ENCODE assay signal across 8 cellular contexts in genomic region chr12:50110127-50110761, GRCh38. TPM values are rescaled to one million over a fixed set of nuclear protein-coding genes. Genes with fewer than 3 reads are reported as not detected.
A peak's percentile ranks its signal among the peaks of the same experiment; 100 is the strongest.
DNase-seq lines count a peak whose midpoint lies in the region; ATAC-seq and TF ChIP-seq lines count a peak whose summit lies in the region.

No MANE protein-coding gene starts in this region.

- no peak for TF ChIP-seq POLR2A in suprapubic skin (IDR thresholded peaks at IDR 0.05)

- no peaks in the 10 kb centered on the region for H3K36me3 ChIP-seq in suprapubic skin

- peak; percentile 53 for DNase-seq in stimulated activated naive CD8-positive, alpha-beta T cell treated with anti-CD3 and anti-CD28 coated beads, Interleukin-15, Interleukin-2, amounts not matched to agents 100 U/mL and 50 U/mL, for 24 hours
- no peak for DNase-seq in stimulated activated naive CD8-positive, alpha-beta T cell treated with anti-CD3 and anti-CD28 coated beads, Interleukin-15, amount 100 ng/mL, for 72 hours
- DNase-seq in T-helper 2 cell treated with Interferon-gamma antibody and Interleukin-4, amounts not matched to agents 5 μg/mL and 100 μg/mL, for 36 hours (ENCODE audit: low spot score) = no peak
- peak; percentile 57 to 72 (median 69) for DNase-seq in right cardiac atrium
- no peak for DNase-seq in suprapubic skin (ENCODE audit: low spot score in 2 of 2)
- DNase-seq in kidney glomerular epithelial cell (lab: John Stamatoyannopoulos, UW) = no peak
- DNase-seq in AG08395 (ENCODE audit: low spot score) = no peak
- no peak for DNase-seq in GM19240 (ENCODE audit: insufficient read length, low spot score)

- H3K4me3 Mint-ChIP-seq in stimulated activated naive CD8-positive, alpha-beta T cell treated with anti-CD3 and anti-CD28 coated beads, Interleukin-15, amount 100 ng/mL, for 72 hours = peak overlapping the region in 1 of 2 donors; percentile 70
- H3K4me3 Mint-ChIP-seq in T-helper 2 cell treated with Interferon-gamma antibody and Interleukin-4, amounts not matched to agents 5 μg/mL and 100 μg/mL, for 36 hours = peak overlapping the region; percentile 26

- H3K27me3 Mint-ChIP-seq in stimulated activated naive CD8-positive, alpha-beta T cell treated with anti-CD3 and anti-CD28 coated beads, Interleukin-15, amount 100 ng/mL, for 72 hours = no peaks in the 10 kb centered on the region
- no peaks in the 10 kb centered on the region for H3K27me3 Mint-ChIP-seq in T-helper 2 cell treated with Interferon-gamma antibody and Interleukin-4, amounts not matched to agents 5 μg/mL and 100 μg/mL, for 36 hours (ENCODE audit: low read depth)

- no peak overlapping the region for H3K4me3 ChIP-seq in right cardiac atrium (ENCODE audit: low read length)
- no peak overlapping the region for H3K4me3 ChIP-seq in suprapubic skin

- H3K27ac Mint-ChIP-seq in stimulated activated naive CD8-positive, alpha-beta T cell treated with anti-CD3 and anti-CD28 coated beads, Interleukin-15, amount 100 ng/mL, for 72 hours = peak overlapping the region in 1 of 2 donors; percentile 75
- H3K27ac Mint-ChIP-seq in T-helper 2 cell treated with Interferon-gamma antibody and Interleukin-4, amounts not matched to agents 5 μg/mL and 100 μg/mL, for 36 hours = peak overlapping the region; percentile 73

- H3K4me1 ChIP-seq in right cardiac atrium (ENCODE audit: control insufficient read depth, insufficient read depth, low read length) (peaks cover 3% of the 10 kb centered on the region), suprapubic skin (peaks cover 42% of the 10 kb centered on the region)

- TF ChIP-seq EP300 in suprapubic skin (IDR thresholded peaks at IDR 0.05) = no peak

- intact Hi-C loops in right cardiac atrium (cut with DNase I) = loop anchor here in 1 of 4 donors (10.0 kb wide), 1 partner anchor 55 kb away; the partner anchor contains the start of gene CERS5

- H3K9me3 ChIP-seq in right cardiac atrium (ENCODE audit: control insufficient read depth, low read length) (no peaks in the 10 kb centered on the region), suprapubic skin (no peaks in the 10 kb centered on the region)

- ATAC-seq in stimulated activated naive CD8-positive, alpha-beta T cell treated with anti-CD3 and anti-CD28 coated beads, Interleukin-15, Interleukin-2, amounts not matched to agents 100 U/mL and 50 U/mL, for 24 hours = peak; percentile 1
- ATAC-seq in stimulated activated naive CD8-positive, alpha-beta T cell treated with anti-CD3 and anti-CD28 coated beads, Interleukin-15, amount 100 ng/mL, for 72 hours = no peak
- peak; percentile 0 to 1 for ATAC-seq in right cardiac atrium

- peaks cover 44% of the 10 kb centered on the region for H3K4me1 Mint-ChIP-seq in stimulated activated naive CD8-positive, alpha-beta T cell treated with anti-CD3 and anti-CD28 coated beads, Interleukin-15, amount 100 ng/mL, for 72 hours
- H3K4me1 Mint-ChIP-seq in T-helper 2 cell treated with Interferon-gamma antibody and Interleukin-4, amounts not matched to agents 5 μg/mL and 100 μg/mL, for 36 hours (ENCODE audit: low read depth) = peaks cover 9% of the 10 kb centered on the region

- TF ChIP-seq CTCF in suprapubic skin (IDR thresholded peaks at IDR 0.05) = no peak

- no peaks in the 10 kb centered on the region for H3K9me3 Mint-ChIP-seq in stimulated activated naive CD8-positive, alpha-beta T cell treated with anti-CD3 and anti-CD28 coated beads, Interleukin-15, amount 100 ng/mL, for 72 hours
- no peaks in the 10 kb centered on the region for H3K9me3 Mint-ChIP-seq in T-helper 2 cell treated with Interferon-gamma antibody and Interleukin-4, amounts not matched to agents 5 μg/mL and 100 μg/mL, for 36 hours

- H3K27ac ChIP-seq in right cardiac atrium (ENCODE audit: low read length) = peak overlapping the region; percentile 94
- H3K27ac ChIP-seq in suprapubic skin = peak overlapping the region; percentile 80

- 40% methylated on average over 8 of the region's 8 CpGs for WGBS in right cardiac atrium
- WGBS in suprapubic skin = 34% methylated on average over 8 of the region's 8 CpGs

- no peaks in the 10 kb centered on the region for H3K27me3 ChIP-seq in right cardiac atrium (ENCODE audit: control insufficient read depth, insufficient read depth)
- no peaks in the 10 kb centered on the region for H3K27me3 ChIP-seq in suprapubic skin

- H3K36me3 Mint-ChIP-seq in T-helper 2 cell treated with Interferon-gamma antibody and Interleukin-4, amounts not matched to agents 5 μg/mL and 100 μg/mL, for 36 hours (ENCODE audit: low read depth) = peaks cover 12% of the 10 kb centered on the region

RNA-seq across cellular contexts. Expression of gene COX14, which starts 1.8 kb away (rescaled TPM):
- total RNA-seq in right cardiac atrium (100 to 1,000 TPM; 141 to 203 (median 167) TPM), suprapubic skin (10 to 100 TPM; 29.4 to 45.5 (median 34.6) TPM)
- 258 TPM for polyA plus RNA-seq in right cardiac atrium

RNA-seq across cellular contexts. Expression of gene GPD1, which starts 6.4 kb away (rescaled TPM):
- 10 to 100 TPM in 2 of 4 donors, 1 to 10 TPM in 2; 4.1 to 18.4 (median 9.6) TPM for total RNA-seq in right cardiac atrium
- 24.6 TPM for polyA plus RNA-seq in right cardiac atrium
- 10 to 100 TPM; 49.5 to 74.5 (median 61.8) TPM for total RNA-seq in suprapubic skin

RNA-seq across cellular contexts. Expression of gene SMARCD1, which starts 25.1 kb away (rescaled TPM):
- total RNA-seq in right cardiac atrium (10 to 100 TPM; 15.8 to 24.5 (median 19.7) TPM), suprapubic skin (10 to 100 TPM; 62.8 to 86.5 (median 69.7) TPM)
- polyA plus RNA-seq in right cardiac atrium = 11.6 TPM

RNA-seq across cellular contexts. Expression of gene ASIC1, which starts 52.8 kb away (rescaled TPM):
- total RNA-seq in right cardiac atrium = 1 to 10 TPM; 1.3 to 4.5 (median 3.2) TPM
- polyA plus RNA-seq in right cardiac atrium = 2.0 TPM
- total RNA-seq in suprapubic skin = 1 to 10 TPM in 3 of 4 donors, under 1 TPM in 1; 0.59 to 2.2 (median 1.5) TPM

RNA-seq across cellular contexts. Expression of gene CERS5, which starts 56.9 kb away (rescaled TPM):
- total RNA-seq in right cardiac atrium = 10 to 100 TPM; 14.0 to 18.8 (median 17.7) TPM
- polyA plus RNA-seq in right cardiac atrium = 15.6 TPM
- total RNA-seq in suprapubic skin = 10 to 100 TPM; 29.4 to 45.1 (median 38.9) TPM

Comparison
In these comparisons a context has a peak if more than half of its experiments do, and no peak if none do; other contexts are left out.
1. DNase-seq: peak in stimulated activated naive CD8-positive, alpha-beta T cell treated with anti-CD3 and anti-CD28 coated beads, Interleukin-15, Interleukin-2, amounts not matched to agents 100 U/mL and 50 U/mL, for 24 hours (single experiment) and right cardiac atrium (3 of 3); none in stimulated activated naive CD8-positive, alpha-beta T cell treated with anti-CD3 and anti-CD28 coated beads, Interleukin-15, amount 100 ng/mL, for 72 hours (0 of 2), T-helper 2 cell treated with Interferon-gamma antibody and Interleukin-4, amounts not matched to agents 5 μg/mL and 100 μg/mL, for 36 hours (single experiment), suprapubic skin (0 of 2), kidney glomerular epithelial cell (single experiment), AG08395 (single experiment) and GM19240 (single experiment).